In the genomic region with DNA sequence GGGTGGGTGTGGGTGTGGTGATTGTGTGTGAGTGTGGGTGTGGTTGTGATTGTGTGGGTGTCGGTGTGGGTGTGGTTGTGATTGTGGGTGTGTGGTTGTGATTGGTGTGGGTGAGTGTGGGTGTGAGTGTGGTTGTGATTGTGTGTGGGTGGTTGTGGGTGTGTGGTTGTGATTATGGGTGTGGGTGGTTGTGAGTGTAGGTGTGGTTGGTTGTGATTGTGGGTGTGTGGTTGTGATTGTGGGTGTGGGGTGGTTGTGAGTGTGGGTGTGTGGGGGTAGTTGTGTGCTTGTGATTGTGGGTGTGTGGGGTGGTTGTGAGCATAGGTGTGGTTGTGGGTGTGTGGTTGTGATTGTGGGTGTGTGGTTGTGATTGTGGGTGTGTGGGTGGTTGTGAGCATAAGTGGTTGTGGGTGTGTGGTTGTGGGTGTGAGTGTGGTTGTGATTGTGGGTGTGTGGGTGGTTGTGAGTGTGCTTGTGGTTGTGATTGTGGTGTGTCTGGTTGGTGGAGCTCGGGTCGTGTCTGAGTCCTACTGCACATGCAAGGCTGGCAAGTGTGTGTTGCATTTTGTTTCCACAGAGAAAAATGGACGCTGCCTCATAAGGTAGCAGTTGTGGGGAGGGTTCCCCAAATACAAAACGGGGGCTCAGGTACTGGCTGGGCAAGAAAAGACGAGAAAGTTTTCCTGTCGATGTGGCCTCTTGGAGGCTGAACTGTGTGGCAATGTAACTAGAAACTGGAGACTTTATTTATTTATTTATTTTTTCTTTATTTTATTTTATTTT, we compare ENCODE assay signal across 13 cellular contexts.
DNase-seq lines count a peak whose midpoint lies in the region; ATAC-seq, FAIRE-seq and TF ChIP-seq lines count a peak whose summit lies in the region.
"Had no signal": no experiment of that assay in that cellular context is flagged by ENCODE, and none has a peak within 500 bp of the region (broad histone marks: within the 10 kb centered on the region; RNA-seq: fewer than 3 reads in every experiment).

No MANE protein-coding gene starts in this region.

- H3K4me1 Mint-ChIP-seq in activated T-cell treated with anti-CD3 and anti-CD28 coated beads, Interleukin-2, amount 50 U/mL, for 24 hours (ENCODE audit: low read depth) = peaks cover 2% of the 10 kb centered on the region
- H3K4me1 Mint-ChIP-seq in effector memory CD8-positive, alpha-beta T cell (ENCODE audit: low read depth in 2 of 2) = peaks cover 8 to 14% of the 10 kb centered on the region in 2 donors
- H3K4me1 Mint-ChIP-seq in stimulated activated effector memory CD8-positive, alpha-beta T cell treated with anti-CD3 and anti-CD28 coated beads, Interleukin-12 subunit alpha, Interleukin-12 subunit beta, amount 100 ng/mL, for 72 hours = peaks cover 29% of the 10 kb centered on the region

- H3K9ac ChIP-seq in SK-N-MC (ENCODE audit: insufficient read length) = no peak overlapping the region
- H3K9ac ChIP-seq: BLaER1 treated with 17β-estradiol and CSF1 and Interleukin-3, amounts not matched to agents 10 nM and 100 nM had no signal

- no peak overlapping the region for H3K4me3 ChIP-seq in SK-N-MC
- H3K4me3 ChIP-seq in gastrocnemius medialis = no peak overlapping the region
- H3K4me3 ChIP-seq: BLaER1 treated with 17β-estradiol and CSF1 and Interleukin-3, amounts not matched to agents 10 nM and 100 nM; sigmoid colon had no signal

- peak overlapping the region; percentile 67 for H3K27ac ChIP-seq in SK-N-MC
- H3K27ac ChIP-seq in gastrocnemius medialis = no peak overlapping the region
- H3K27ac ChIP-seq: BLaER1 treated with 17β-estradiol and CSF1 and Interleukin-3, amounts not matched to agents 10 nM and 100 nM; sigmoid colon had no signal

- H3K9me3 ChIP-seq in SK-N-MC (ENCODE audit: low read depth, low read length) (no peaks in the 10 kb centered on the region), gastrocnemius medialis (no peaks in the 10 kb centered on the region)
- H3K9me3 ChIP-seq: sigmoid colon had no signal

- peaks cover 6% of the 10 kb centered on the region for H3K9me3 Mint-ChIP-seq in activated T-cell treated with anti-CD3 and anti-CD28 coated beads, Interleukin-2, amount 50 U/mL, for 24 hours
- H3K9me3 Mint-ChIP-seq in effector memory CD8-positive, alpha-beta T cell = peaks cover 5 to 24% of the 10 kb centered on the region in 2 donors
- H3K9me3 Mint-ChIP-seq in stimulated activated effector memory CD8-positive, alpha-beta T cell treated with anti-CD3 and anti-CD28 coated beads, Interleukin-12 subunit alpha, Interleukin-12 subunit beta, amount 100 ng/mL, for 72 hours = peaks cover 4% of the 10 kb centered on the region

- no peak for DNase-seq in activated T-cell treated with anti-CD3 and anti-CD28 coated beads, Interleukin-2, amount 50 U/mL, for 24 hours
- DNase-seq in activated T-cell treated with anti-CD3 and anti-CD28 coated beads, Interleukin-2, amount 50 U/mL, for 1 hour = no peak
- DNase-seq in SK-N-MC (ENCODE audit: low read depth, low spot score) = no peak
- DNase-seq in effector memory CD8-positive, alpha-beta T cell = peak; percentile 18 to 21 (median 20)
- DNase-seq in stimulated activated effector memory CD8-positive, alpha-beta T cell treated with anti-CD3 and anti-CD28 coated beads, Interleukin-12 subunit alpha, Interleukin-12 subunit beta, amount 100 ng/mL, for 72 hours (ENCODE audit: low spot score in 2 of 2) = peak in 1 of 2 donors; percentile 11
- DNase-seq in head of caudate nucleus = no peak
- DNase-seq in D721Med (ENCODE audit: insufficient read length, low spot score) = no peak
- DNase-seq in gastrocnemius medialis = no peak
- DNase-seq: effector CD4-positive, alpha-beta T cell; left cardiac atrium; sigmoid colon; stimulated activated naive CD4-positive, alpha-beta T cell treated with Interleukin-2 at 50 U/mL for 16 hours had no signal

- peak; percentile 52 for ATAC-seq in effector memory CD8-positive, alpha-beta T cell (replicated peaks)
- ATAC-seq in stimulated activated effector memory CD8-positive, alpha-beta T cell treated with anti-CD3 and anti-CD28 coated beads, Interleukin-12 subunit alpha, Interleukin-12 subunit beta, amount 100 ng/mL, for 72 hours = peak; percentile 63
- no peak for ATAC-seq in gastrocnemius medialis
- ATAC-seq: left cardiac atrium had no signal

- no peaks in the 10 kb centered on the region for H3K27me3 Mint-ChIP-seq in activated T-cell treated with anti-CD3 and anti-CD28 coated beads, Interleukin-2, amount 50 U/mL, for 24 hours
- no peaks in the 10 kb centered on the region for H3K27me3 Mint-ChIP-seq in effector memory CD8-positive, alpha-beta T cell

- FAIRE-seq in D721Med (lab: Jason Lieb, UNC) = no peak

- H3K36me3 ChIP-seq in SK-N-MC (ENCODE audit: insufficient read depth, low read length) (no peaks in the 10 kb centered on the region), gastrocnemius medialis (no peaks in the 10 kb centered on the region)
- H3K36me3 ChIP-seq: BLaER1 treated with 17β-estradiol and CSF1 and Interleukin-3, amounts not matched to agents 10 nM and 100 nM; sigmoid colon had no signal

- no peak for TF ChIP-seq POLR2A in gastrocnemius medialis (IDR thresholded peaks at IDR 0.05)

- no peak overlapping the region for H3K4me3 Mint-ChIP-seq in activated T-cell treated with anti-CD3 and anti-CD28 coated beads, Interleukin-2, amount 50 U/mL, for 24 hours
- peak overlapping the region; percentile 21 to 68 for H3K4me3 Mint-ChIP-seq in effector memory CD8-positive, alpha-beta T cell
- peak overlapping the region; percentile 38 for H3K4me3 Mint-ChIP-seq in stimulated activated effector memory CD8-positive, alpha-beta T cell treated with anti-CD3 and anti-CD28 coated beads, Interleukin-12 subunit alpha, Interleukin-12 subunit beta, amount 100 ng/mL, for 72 hours

- TF ChIP-seq CTCF in D721Med (IDR thresholded peaks at IDR 0.05; ENCODE audit: insufficient read depth, missing control alignments) (no peak), gastrocnemius medialis (IDR thresholded peaks at IDR 0.05 in 4 of 5, conservative IDR thresholded peaks at IDR 0.05 in 1 of 5) (no peak)

- no peaks in the 10 kb centered on the region for H3K27me3 ChIP-seq in gastrocnemius medialis
- H3K27me3 ChIP-seq: BLaER1 treated with 17β-estradiol and CSF1 and Interleukin-3, amounts not matched to agents 10 nM and 100 nM; sigmoid colon had no signal

- peak overlapping the region; percentile 79 for H3K27ac Mint-ChIP-seq in activated T-cell treated with anti-CD3 and anti-CD28 coated beads, Interleukin-2, amount 50 U/mL, for 24 hours
- H3K27ac Mint-ChIP-seq in effector memory CD8-positive, alpha-beta T cell = peak overlapping the region; percentile 93 to 98
- H3K27ac Mint-ChIP-seq in stimulated activated effector memory CD8-positive, alpha-beta T cell treated with anti-CD3 and anti-CD28 coated beads, Interleukin-12 subunit alpha, Interleukin-12 subunit beta, amount 100 ng/mL, for 72 hours = peak overlapping the region; percentile 100

- H3K36me3 Mint-ChIP-seq in activated T-cell treated with anti-CD3 and anti-CD28 coated beads, Interleukin-2, amount 50 U/mL, for 24 hours (ENCODE audit: low read depth) = no peaks in the 10 kb centered on the region
- H3K36me3 Mint-ChIP-seq in effector memory CD8-positive, alpha-beta T cell (ENCODE audit: insufficient read depth) = peaks cover 46% of the 10 kb centered on the region
- peaks cover 39% of the 10 kb centered on the region for H3K36me3 Mint-ChIP-seq in stimulated activated effector memory CD8-positive, alpha-beta T cell treated with anti-CD3 and anti-CD28 coated beads, Interleukin-12 subunit alpha, Interleukin-12 subunit beta, amount 100 ng/mL, for 72 hours

- H3K4me1 ChIP-seq in gastrocnemius medialis = no peaks in the 10 kb centered on the region
- H3K4me1 ChIP-seq: BLaER1 treated with 17β-estradiol and CSF1 and Interleukin-3, amounts not matched to agents 10 nM and 100 nM had no signal

- intact Hi-C loops in head of caudate nucleus (cut with DNase I) = no loop called here
- intact Hi-C loops in gastrocnemius medialis (cut with DNase I; ENCODE audit: low total_unique reads) = no loop called here

- in situ Hi-C loops in gastrocnemius medialis (cut with MboI; ENCODE audit: low sequenced_read_pairs in 4 of 4) = no loop called here

Comparison
In these comparisons a context has a peak if more than half of its experiments do, and no peak if none do; other contexts are left out.
1. DNase-seq: peak in effector memory CD8-positive, alpha-beta T cell (3 of 3); none in activated T-cell treated with anti-CD3 and anti-CD28 coated beads, Interleukin-2, amount 50 U/mL, for 24 hours (single experiment), activated T-cell treated with anti-CD3 and anti-CD28 coated beads, Interleukin-2, amount 50 U/mL, for 1 hour (single experiment), SK-N-MC (single experiment), head of caudate nucleus (0 of 42), D721Med (single experiment) and gastrocnemius medialis (0 of 2).
2. ATAC-seq: peak in effector memory CD8-positive, alpha-beta T cell (single experiment) and stimulated activated effector memory CD8-positive, alpha-beta T cell treated with anti-CD3 and anti-CD28 coated beads, Interleukin-12 subunit alpha, Interleukin-12 subunit beta, amount 100 ng/mL, for 72 hours (single experiment); none in gastrocnemius medialis (0 of 2).
3. Peak in every context shown above with its lines, with median percentiles within 50 percentile points of each other: H3K27ac Mint-ChIP-seq.